25 cellular contexts compared by ENCODE assay signal in the genomic region with DNA sequence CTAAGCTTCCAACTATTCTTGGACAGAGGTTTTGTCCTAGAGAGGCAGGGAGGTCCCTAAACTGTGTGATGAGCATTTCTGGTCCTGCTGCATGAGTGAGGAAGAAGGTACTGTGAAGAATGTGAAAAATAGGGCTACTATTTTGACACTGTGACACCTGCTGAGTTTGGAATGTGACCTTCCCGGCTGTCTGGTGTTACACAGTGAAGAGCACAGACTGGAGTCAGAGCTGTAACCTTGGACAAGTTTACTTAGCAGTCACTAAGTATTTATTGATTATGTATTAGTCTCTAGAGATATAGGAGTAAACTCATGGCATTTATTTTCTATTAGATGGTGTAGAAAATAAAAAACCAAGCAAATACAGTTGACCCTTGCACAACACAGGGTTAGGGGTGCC. TPM values are rescaled to one million over a fixed set of nuclear protein-coding genes. Genes with fewer than 3 reads are reported as not detected.
DNase-seq lines count a peak whose midpoint lies in the region; ATAC-seq, FAIRE-seq and TF ChIP-seq lines count a peak whose summit lies in the region.
"Had no signal": no experiment of that assay in that cellular context is flagged by ENCODE, and none has a peak within 500 bp of the region (broad histone marks: within the 10 kb centered on the region; RNA-seq: fewer than 3 reads in every experiment).

No MANE protein-coding gene starts in this region.

- H3K27ac ChIP-seq in HCT116 (ENCODE audit: low read depth, low read length): no peak overlapping the region
- H3K27ac ChIP-seq in H1 (ENCODE audit: low read depth, low read length): no peak overlapping the region
- no peak overlapping the region for H3K27ac ChIP-seq in right lobe of liver
- H3K27ac ChIP-seq: BLaER1, epithelial cell of prostate, lower lobe of right lung, neutrophil, psoas muscle, upper lobe of left lung had no signal

- no peak overlapping the region for H2BK12ac ChIP-seq in H1 (ENCODE audit: low read depth, low read length)

- H3K4me3 Mint-ChIP-seq in effector memory CD8-positive, alpha-beta T cell: no peak overlapping the region
- H3K4me3 Mint-ChIP-seq: activated CD8-positive, alpha-beta T cell treated with anti-CD3 and anti-CD28 coated beads, Interleukin-2, amount 10 ng/mL, durations not matched to agents 7 days and 5 days; brain; T-cell had no signal

- H3K4me2 ChIP-seq in HCT116 (ENCODE audit: low read length): peak overlapping the region; percentile 32
- peak overlapping the region in 1 of 2 experiments; percentile 24; a peak in 1 of 4 replicates for H3K4me2 ChIP-seq in H1 (ENCODE audit: insufficient read depth in 1 of 2, low read depth in 2 of 2, low read length in 2 of 2)
- H3K4me2 ChIP-seq: BLaER1 had no signal

- POLR2A ChIA-PET in HCT116 (lab: Charles Lee) (no interaction called here), H1 (lab: Charles Lee; ENCODE audit: partially characterized antibody) (interaction anchor here (1.0 to 1.4 kb wide), 2 partner anchors 12 to 101 kb away, joined by 3 to 5 read pairs; a partner anchor contains a TSS)

- TF ChIP-seq CTCF in HCT116 (IDR thresholded peaks at IDR 0.05 in 2 of 3, conservative IDR thresholded peaks at IDR 0.05 in 1 of 3; ENCODE audit: borderline replicate concordance in 1 of 3, insufficient read depth in 1 of 3, low read depth in 2 of 3, low read length in 2 of 3) (no peak), H1 (IDR thresholded peaks at IDR 0.05; ENCODE audit: control extremely low read depth in 1 of 3, insufficient read depth in 1 of 3, low read depth in 1 of 3, low read length in 3 of 3) (no peak), right lobe of liver (IDR thresholded peaks at IDR 0.05) (no peak)

- no peaks in the 10 kb centered on the region for H3K27me3 ChIP-seq in HCT116 (ENCODE audit: insufficient read depth, low read length)
- no peaks in the 10 kb centered on the region for H3K27me3 ChIP-seq in H1 (replicated peaks in 1 of 4; ENCODE audit: control insufficient read depth in 3 of 4, extremely low read depth in 1 of 4, insufficient read depth in 3 of 4, low read length in 3 of 4)
- no peaks in the 10 kb centered on the region for H3K27me3 ChIP-seq in right lobe of liver
- H3K27me3 ChIP-seq: upper lobe of left lung had no signal

- no peaks in the 10 kb centered on the region for H3K79me1 ChIP-seq in H1 (ENCODE audit: low read depth, low read length)

- H3K4me1 ChIP-seq in HCT116 (ENCODE audit: control insufficient read depth in 1 of 2, insufficient read depth in 2 of 2, low read length in 2 of 2) (peaks cover 16 to 33% of the 10 kb centered on the region in 2 experiments), H1 (replicated peaks in 1 of 4; ENCODE audit: control insufficient read depth in 3 of 4, insufficient read depth in 4 of 4, low read length in 3 of 4) (peaks cover 5 to 13% (median 8%) of the 10 kb centered on the region in 4 experiments), right lobe of liver (no peaks in the 10 kb centered on the region)
- H3K4me1 ChIP-seq: BLaER1, lower lobe of right lung, psoas muscle, upper lobe of left lung had no signal

- H4K20me1 ChIP-seq in HCT116 (ENCODE audit: insufficient read depth) (no peaks in the 10 kb centered on the region), H1 (replicated peaks in 1 of 2; ENCODE audit: control insufficient read depth in 1 of 2, insufficient read depth in 2 of 2, low read length in 2 of 2) (no peaks in the 10 kb centered on the region)

- no peak overlapping the region for H3K4me3 ChIP-seq in HCT116 (replicated peaks in 1 of 2; ENCODE audit: low read depth in 1 of 2, low read length in 2 of 2)
- no peak overlapping the region; a peak in 2 of 8 replicates for H3K4me3 ChIP-seq in H1 (ENCODE audit: extremely low read depth in 1 of 4, insufficient read depth in 2 of 4, low read depth in 3 of 4, low read length in 4 of 4)
- no peak overlapping the region for H3K4me3 ChIP-seq in right lobe of liver
- H3K4me3 ChIP-seq: BLaER1, lower lobe of right lung, psoas muscle, upper lobe of left lung had no signal

- H3K9me2 ChIP-seq in HCT116 (ENCODE audit: insufficient read depth): no peaks in the 10 kb centered on the region

- TF ChIP-seq EP300 in H1 (IDR thresholded peaks at IDR 0.05; ENCODE audit: borderline replicate concordance in 1 of 2, low read depth in 2 of 2, low read length in 2 of 2): no peak

- 0 out of 2 replicates have a peak, but pooled peaks cover 1% of the 10 kb centered on the region for H3K23me2 ChIP-seq in H1 (ENCODE audit: low read depth, low read length)

- no peaks in the 10 kb centered on the region for H3K9me3 Mint-ChIP-seq in effector memory CD8-positive, alpha-beta T cell
- H3K9me3 Mint-ChIP-seq: T-cell had no signal

- H2BK5ac ChIP-seq in H1 (ENCODE audit: low read depth, low read length): no peak overlapping the region

- no peak overlapping the region for H3K14ac ChIP-seq in H1 (ENCODE audit: insufficient read length)

- 0 out of 2 replicates have a peak overlapping the region, but pooled peaks have one; percentile 67 for H3K18ac ChIP-seq in H1 (ENCODE audit: extremely low read depth, low read length)

- TF ChIP-seq RAD21 in HCT116 (IDR thresholded peaks at IDR 0.05; ENCODE audit: low read depth): no peak
- 0 out of 4 replicates have a peak, but pooled peaks of 1 of the 2 experiments have one; percentile 17 for TF ChIP-seq RAD21 in H1 (IDR thresholded peaks at IDR 0.05 in 1 of 2, conservative IDR thresholded peaks at IDR 0.05 in 1 of 2; ENCODE audit: low read depth in 2 of 2, low read length in 2 of 2)

- no peak overlapping the region for H2BK20ac ChIP-seq in H1 (ENCODE audit: low read length)

- BruUV-seq in HCT116 (replicated peaks; lab: Mats Ljungman, UMichigan): no TSS peak

- no peaks in the 10 kb centered on the region for H3K9me3 ChIP-seq in HCT116 (ENCODE audit: control insufficient read depth in 1 of 2, insufficient read depth in 1 of 2, low read depth in 1 of 2, low read length in 2 of 2)
- no peaks in the 10 kb centered on the region for H3K9me3 ChIP-seq in H1 (ENCODE audit: insufficient read depth in 2 of 2, low read depth in 1 of 2, low read length in 1 of 2)
- H3K9me3 ChIP-seq in right lobe of liver: no peaks in the 10 kb centered on the region
- H3K9me3 ChIP-seq: BLaER1, lower lobe of right lung, neutrophil, psoas muscle, upper lobe of left lung had no signal

- H3K79me2 ChIP-seq in HCT116 (ENCODE audit: insufficient read depth, low read length) (no peaks in the 10 kb centered on the region), H1 (ENCODE audit: control insufficient read depth in 1 of 2, insufficient read depth in 2 of 2, low read length in 2 of 2) (no peaks in the 10 kb centered on the region)

- CTCF ChIA-PET in HCT116 (lab: Charles Lee) (interaction anchor here (1.4 kb wide), 1 partner anchor 7 kb away, joined by 7 read pairs; no protein-coding TSS in a partner anchor), H1 (lab: Charles Lee; ENCODE audit: partially characterized antibody) (interaction anchor here (1.1 to 3.5 kb wide), 14 partner anchors 8 to 180 kb away, joined by 3 to 35 read pairs (median 5); no protein-coding TSS in a partner anchor)

- DNase-seq in A172 (ENCODE audit: low spot score) (peak; percentile 57), HCT116 (ENCODE audit: low read depth, low spot score) (no peak), H1 (ENCODE audit: low read depth in 1 of 2, low spot score in 2 of 2) (no peak), right lobe of liver (no peak), NCI-H2081 (lab: John Stamatoyannopoulos, UW) (no peak)
- no peak for DNase-seq in effector memory CD8-positive, alpha-beta T cell
- DNase-seq: activated CD4-positive, CD25-positive, alpha-beta regulatory T cell treated with anti-CD3 and anti-CD28 coated beads, Interleukin-2, amount 50 U/mL, for 72 hours; activated CD8-positive, alpha-beta T cell treated with anti-CD3 and anti-CD28 coated beads, Interleukin-2, amount 10 ng/mL, durations not matched to agents 7 days and 5 days; activated gamma-delta T cell treated with Interleukin-2 at 50 U/mL for 16 hours; lower lobe of right lung; NCI-H1436 treated with DMSO at 0.1 percent for 48 hours; NCI-H526; stimulated activated CD4-positive, alpha-beta T cell treated with anti-CD3 and anti-CD28 coated beads, Interleukin-1b, Interleukin-23, amount 100 ng/mL, for 48 hours; T-cell had no signal

- 11% methylated on average over 1 of the region's 1 CpG; no CpG with 5 or more reads in 1 of the 2 experiments for WGBS in H1 (ENCODE audit: extremely low coverage in 1 of 2, insufficient coverage in 1 of 2, insufficient read length in 1 of 2, insufficient replicate concordance in 2 of 2, low coverage in 1 of 2, low lambda C conversion rate in 2 of 2, missing lambda C conversion rate in 1 of 2), 2 experiments
- WGBS in right lobe of liver (ENCODE audit: insufficient coverage, low coverage, low lambda C conversion rate, missing lambda C conversion rate): 19% methylated on average over 1 of the region's 1 CpG

- H3K36me3 Mint-ChIP-seq in effector memory CD8-positive, alpha-beta T cell (ENCODE audit: insufficient read depth): no peaks in the 10 kb centered on the region

- no peak overlapping the region for H3K9ac ChIP-seq in HCT116 (ENCODE audit: low read length)
- H3K9ac ChIP-seq in H1 (replicated peaks in 1 of 4; ENCODE audit: extremely low read depth in 1 of 4, low read depth in 3 of 4, low read length in 3 of 4): no peak overlapping the region
- H3K9ac ChIP-seq: BLaER1 had no signal

- H3K56ac ChIP-seq in H1 (replicated peaks; ENCODE audit: insufficient read length, low read depth, low read length): no peak overlapping the region

- H2BK120ac ChIP-seq in H1 (replicated peaks; ENCODE audit: low read depth, low read length): no peak overlapping the region

- peaks cover 10 to 14% of the 10 kb centered on the region in 2 donors for H3K4me1 Mint-ChIP-seq in effector memory CD8-positive, alpha-beta T cell (ENCODE audit: low read depth in 2 of 2)

- FAIRE-seq in H1 (lab: Jason Lieb, UNC): peak; percentile 95
- FAIRE-seq: GM12891, TTC549 had no signal

- no peak overlapping the region for H4K91ac ChIP-seq in H1 (replicated peaks; ENCODE audit: insufficient read length, low read length)

- H3K27me3 Mint-ChIP-seq in effector memory CD8-positive, alpha-beta T cell: no peaks in the 10 kb centered on the region
- H3K27me3 Mint-ChIP-seq: T-cell had no signal

- no peak overlapping the region for H2AFZ ChIP-seq in HCT116 (ENCODE audit: low read depth, low read length, poor library complexity, severe bottlenecking)
- H2AFZ ChIP-seq in H1 (ENCODE audit: low read length): no peak overlapping the region

- RAD21 ChIA-PET in HCT116 (lab: Charles Lee; ENCODE audit: low non-redundant PET in 1 of 2, low total read pairs in 2 of 2, uncharacterized antibody in 2 of 2, unreplicated experiment in 2 of 2): interaction anchor here in 1 of 2 experiments (0.6 kb wide), 1 partner anchor 56 kb away, joined by 3 read pairs; no protein-coding TSS in a partner anchor

- H2AK5ac ChIP-seq in H1 (ENCODE audit: low read depth, low read length): no peak overlapping the region

- no peak for TF ChIP-seq POLR2A in HCT116 (IDR thresholded peaks at IDR 0.05; ENCODE audit: borderline replicate concordance, extremely low read depth, insufficient read depth, insufficient read length)
- TF ChIP-seq POLR2A in H1 (IDR thresholded peaks at IDR 0.05; ENCODE audit: control extremely low read depth in 1 of 2, low read depth in 2 of 2, low read length in 2 of 2): no peak
- TF ChIP-seq POLR2A in right lobe of liver (IDR thresholded peaks at IDR 0.05): no peak

- H4K8ac ChIP-seq in H1 (ENCODE audit: extremely low read depth, insufficient read depth, low read length): no peak overlapping the region

- H2BK15ac ChIP-seq in H1 (ENCODE audit: low read length): peak overlapping the region; percentile 88; the same call in 1 of the 2 replicates

- H3K36me3 ChIP-seq in HCT116 (ENCODE audit: control insufficient read depth in 1 of 2, insufficient read depth in 2 of 2, low read length in 2 of 2) (no peaks in the 10 kb centered on the region), H1 (ENCODE audit: control insufficient read depth in 2 of 4, insufficient read depth in 4 of 4, low read length in 3 of 4) (no peaks in the 10 kb centered on the region), right lobe of liver (no peaks in the 10 kb centered on the region)
- H3K36me3 ChIP-seq: BLaER1, lower lobe of right lung, neutrophil, upper lobe of left lung had no signal

- H3K4ac ChIP-seq in H1 (replicated peaks; ENCODE audit: insufficient read length, low read depth, low read length): no peak overlapping the region

- intact Hi-C loops in HCT116 (cut with micrococcal nuclease) (no loop called here), right lobe of liver (cut with DNase I) (no loop called here)

- ATAC-seq in HCT116: peak; percentile 64
- ATAC-seq in right lobe of liver: peak in 3 of 4 donors; percentile 16 to 58 (median 18)
- no peak for ATAC-seq in HG03460 (IDR thresholded peaks at IDR 0.05; ENCODE audit: unreplicated experiment)
- no peak for ATAC-seq in effector memory CD8-positive, alpha-beta T cell (replicated peaks)
- ATAC-seq in HG03108 (IDR thresholded peaks at IDR 0.05; ENCODE audit: unreplicated experiment): no peak
- ATAC-seq: activated CD8-positive, alpha-beta T cell treated with anti-CD3 and anti-CD28 coated beads, Interleukin-2, amount 10 ng/mL, durations not matched to agents 7 days and 5 days; T-cell had no signal

- no peak overlapping the region for H3K23ac ChIP-seq in H1 (ENCODE audit: insufficient read length)

- H4K5ac ChIP-seq in H1 (ENCODE audit: insufficient read length, low read depth, low read length): no peak overlapping the region

- no peak overlapping the region for H3K27ac Mint-ChIP-seq in effector memory CD8-positive, alpha-beta T cell

RNA-seq across cellular contexts. Expression of a gene that starts 12.3 kb away (rescaled TPM):
- 1.2 and 1.9 TPM in 2 replicates for total RNA-seq in A172 (2014; rRNA removed; shearing (Covaris generic))
- 1.0 TPM for total RNA-seq in HCT116 (2021; ENCODE audit: unreplicated experiment)
- 1.00 and 1.2 TPM in 2 replicates for polyA plus RNA-seq in HCT116 (2012)
- total RNA-seq in H1 (2021; fragmentation: NEBNext Ultra II Directional; extraction: Animal tissue kit (Norgen Biotek cat#: 25700)): 0.04 TPM in 1 of 2 replicates, not detected in the other
- 0.02 and 0.14 TPM in 2 replicates for polyA plus RNA-seq in H1 (2011; rRNA removed)
- 0.14 TPM for polyA plus RNA-seq in H1 (2011; cell fraction: cytosol; rRNA removed)
- 0.27 TPM for polyA plus RNA-seq in H1 (2011; cell fraction: nucleus; rRNA removed)
- polyA plus RNA-seq in H1 (2012, experiment 1 of 2): 0.08 to 0.29 TPM (median 0.18 TPM) in 4 replicates
- polyA plus RNA-seq in H1 (2012, experiment 2 of 2): 0.04 TPM
- polyA plus RNA-seq in H1 (2013, experiment 1 of 2): 0.02 TPM
- 0.02 TPM for polyA plus RNA-seq in H1 (2013, experiment 2 of 2)
- polyA minus RNA-seq in H1 (2011; rRNA and poly(A)+ RNA removed): 0.13 and 0.24 TPM in 2 replicates
- not detected for polyA minus RNA-seq in H1 (2011; cell fraction: cytosol; rRNA and poly(A)+ RNA removed)
- polyA minus RNA-seq in H1 (2011; cell fraction: nucleus; rRNA and poly(A)+ RNA removed): not detected
- under 1 TPM; 0.06 to 0.28 (median 0.14) TPM for total RNA-seq in right lobe of liver
- total RNA-seq: skeletal muscle tissue had no signal

Comparison
In these comparisons a context has a peak if more than half of its experiments do, and no peak if none do; other contexts are left out.
1. ATAC-seq: peak in HCT116 (single experiment) and right lobe of liver (3 of 4); none in HG03460 (single experiment), effector memory CD8-positive, alpha-beta T cell (single experiment) and HG03108 (single experiment).